In the genomic region with DNA sequence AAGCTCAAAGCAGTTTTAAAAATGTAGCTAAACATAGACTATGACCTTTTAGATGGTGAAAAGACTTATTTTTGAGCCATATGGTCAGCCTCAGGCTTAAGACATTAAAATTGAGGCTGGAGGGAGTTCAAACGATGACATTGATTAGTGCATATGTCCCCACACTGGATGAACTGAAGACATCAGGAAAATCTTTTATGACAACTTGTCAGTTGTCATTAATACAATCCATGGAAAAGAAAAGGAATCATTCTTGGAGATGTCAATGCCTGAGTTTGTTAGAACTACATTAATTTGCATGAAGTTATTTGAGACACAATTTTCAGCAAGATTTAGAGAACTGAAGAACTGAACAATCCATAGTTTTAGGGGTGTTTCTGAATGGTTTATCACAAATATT, we compare ENCODE assay signal across 24 cellular contexts.
DNase-seq lines count a peak whose midpoint lies in the region; FAIRE-seq and TF ChIP-seq lines count a peak whose summit lies in the region.
"Had no signal": no experiment of that assay in that cellular context is flagged by ENCODE, and none has a peak within 500 bp of the region (broad histone marks: within the 10 kb centered on the region; RNA-seq: fewer than 3 reads in every experiment).

No MANE protein-coding gene starts in this region.

- no peaks in the 10 kb centered on the region for H3K79me2 ChIP-seq in neural progenitor cell (ENCODE audit: low read depth)

- H3K27me3 Mint-ChIP-seq in neural progenitor cell (ENCODE audit: insufficient read depth, low read depth): no peaks in the 10 kb centered on the region
- H3K27me3 Mint-ChIP-seq: CD4-positive, alpha-beta T cell; CD8-positive, alpha-beta memory T cell had no signal

- H3K4me1 ChIP-seq in neural progenitor cell: no peaks in the 10 kb centered on the region
- H3K4me1 ChIP-seq: A549; BLaER1 treated with 17β-estradiol and CSF1 and Interleukin-3, amounts not matched to agents 10 nM and 100 nM had no signal

- no peaks in the 10 kb centered on the region for H3K9me3 Mint-ChIP-seq in neural progenitor cell
- H3K9me3 Mint-ChIP-seq: CD4-positive, alpha-beta T cell had no signal

- no peak overlapping the region for H3K9ac ChIP-seq in neural progenitor cell
- H3K9ac ChIP-seq: BLaER1 treated with 17β-estradiol and CSF1 and Interleukin-3, amounts not matched to agents 10 nM and 100 nM; GM23248 had no signal

- no peak overlapping the region for H3K27ac ChIP-seq in neural progenitor cell
- H3K27ac ChIP-seq: A549; BLaER1 treated with 17β-estradiol and CSF1 and Interleukin-3, amounts not matched to agents 10 nM and 100 nM; GM23248 had no signal

- no peaks in the 10 kb centered on the region for H3K4me1 Mint-ChIP-seq in neural progenitor cell
- H3K4me1 Mint-ChIP-seq: CD14-positive monocyte; CD8-positive, alpha-beta memory T cell had no signal

- no peaks in the 10 kb centered on the region for H3K36me3 Mint-ChIP-seq in neural progenitor cell
- H3K36me3 Mint-ChIP-seq: CD14-positive monocyte; CD8-positive, alpha-beta memory T cell had no signal

- H2AFZ ChIP-seq in neural progenitor cell (replicated peaks): peak overlapping the region; percentile 3
- H2AFZ ChIP-seq: GM23248 had no signal

- no peaks in the 10 kb centered on the region for H3F3A ChIP-seq in neural progenitor cell (ENCODE audit: low read depth)

- H3K27me3 ChIP-seq in neural progenitor cell: no peaks in the 10 kb centered on the region
- H3K27me3 ChIP-seq: BE2C; BLaER1 treated with 17β-estradiol and CSF1 and Interleukin-3, amounts not matched to agents 10 nM and 100 nM had no signal

- FAIRE-seq in D721Med (lab: Jason Lieb, UNC): peak; percentile 83
- FAIRE-seq: A549, GM12891, GM18507, GM19239, H1 had no signal

- H3K27ac Mint-ChIP-seq in neural progenitor cell: no peak overlapping the region
- H3K27ac Mint-ChIP-seq: CD14-positive monocyte; CD4-positive, alpha-beta T cell; CD8-positive, alpha-beta memory T cell had no signal

- no peaks in the 10 kb centered on the region for H3K9me3 ChIP-seq in neural progenitor cell (ENCODE audit: low read depth)
- H3K9me3 ChIP-seq: A549; BE2C; BLaER1 treated with 17β-estradiol and CSF1 and Interleukin-3, amounts not matched to agents 10 nM and 100 nM had no signal

- DNase-seq in D721Med (ENCODE audit: insufficient read length, low spot score) (no peak), SK-N-DZ (ENCODE audit: low spot score) (peak; percentile 21), neural progenitor cell (ENCODE audit: low spot score) (no peak), GM19238 (ENCODE audit: insufficient read length, low spot score) (no peak), HCEC 1CT (no peak)
- DNase-seq in stimulated activated CD4-positive, alpha-beta T cell treated with anti-CD3 and anti-CD28 coated beads, Interleukin-4, amount 100 ng/mL, for 24 hours: no peak
- DNase-seq: 8988T; ACHN; AML-193; BE2C; CD4-positive, alpha-beta T cell; CD8-positive, alpha-beta memory T cell; DMS53; DMS79 treated with DMSO at 0.1 percent for 48 hours; GF-D8; GM23248; H7 had no signal

- H3K4me3 Mint-ChIP-seq in neural progenitor cell: no peak overlapping the region
- H3K4me3 Mint-ChIP-seq: CD14-positive monocyte; CD4-positive, alpha-beta T cell; CD8-positive, alpha-beta memory T cell had no signal

- TF ChIP-seq CTCF in D721Med (IDR thresholded peaks at IDR 0.05; ENCODE audit: insufficient read depth, missing control alignments) (no peak), neural progenitor cell (IDR thresholded peaks at IDR 0.05) (no peak)

- no peaks in the 10 kb centered on the region for H3K36me3 ChIP-seq in neural progenitor cell
- H3K36me3 ChIP-seq: BE2C; BLaER1 treated with 17β-estradiol and CSF1 and Interleukin-3, amounts not matched to agents 10 nM and 100 nM had no signal

- no peaks in the 10 kb centered on the region for H4K20me1 ChIP-seq in neural progenitor cell (ENCODE audit: low read depth)
- H4K20me1 ChIP-seq: BLaER1 treated with 17β-estradiol and CSF1 and Interleukin-3, amounts not matched to agents 10 nM and 100 nM had no signal

- H3K4me2 ChIP-seq in neural progenitor cell: no peak overlapping the region
- H3K4me2 ChIP-seq: A549; BLaER1 treated with 17β-estradiol and CSF1 and Interleukin-3, amounts not matched to agents 10 nM and 100 nM had no signal

- H3K4me3 ChIP-seq in neural progenitor cell: no peak overlapping the region
- H3K4me3 ChIP-seq: A549; BLaER1 treated with 17β-estradiol and CSF1 and Interleukin-3, amounts not matched to agents 10 nM and 100 nM; GM23248 had no signal
